8 cellular contexts compared by ENCODE assay signal in genomic region chr1:156910309-156910782, GRCh38. TPM values are rescaled to one million over a fixed set of nuclear protein-coding genes. Genes with fewer than 3 reads are reported as not detected.
DNase-seq lines count a peak whose midpoint lies in the region; ATAC-seq, FAIRE-seq and TF ChIP-seq lines count a peak whose summit lies in the region.

No MANE protein-coding gene starts in this region.

- no peaks in the 10 kb centered on the region for H4K20me1 ChIP-seq in HepG2 (ENCODE audit: insufficient read depth, low read length)

- 0% methylated on average over 3 of the region's 18 CpGs for WGBS in HepG2 (ENCODE audit: low lambda C conversion rate)

- POLR2A ChIA-PET in AG04449 (lab: Yijun Ruan, JAX), result no interaction called here
- POLR2A ChIA-PET in HepG2 (lab: Yijun Ruan, JAX), result no interaction called here

- DNase-seq in AG04449 (ENCODE audit: low read depth, low spot score) (no peak), GM13976 (ENCODE audit: low spot score) (peak; percentile 88), T follicular helper cell (ENCODE audit: low read depth) (peak; percentile 33), astrocyte of the spinal cord (ENCODE audit: low read depth, low spot score) (no peak), HepG2 (ENCODE audit: low spot score) (peak; percentile 23)
- DNase-seq in stimulated activated naive CD8-positive, alpha-beta T cell treated with anti-CD3 and anti-CD28 coated beads, Interleukin-15, Interleukin-2, amounts not matched to agents 100 U/mL and 50 U/mL, for 24 hours, result peak; percentile 75

- no peak for TF ChIP-seq RAD21 in HepG2 (CRISPR knock-in tag; IDR thresholded peaks at IDR 0.05)

- intact Hi-C loops in HepG2 (cut with micrococcal nuclease; ENCODE audit: unreplicated experiment), result loop anchor here (1.0 kb wide), 1 partner anchor 164 kb away; no protein-coding TSS in a partner anchor

- H3K9me3 ChIP-seq in HepG2 (ENCODE audit: low read length), result no peaks in the 10 kb centered on the region

- no peak for TF ChIP-seq POLR2A in HepG2 (IDR thresholded peaks at IDR 0.05; ENCODE audit: insufficient read depth in 1 of 2, low read depth in 2 of 2, low read length in 2 of 2)

- no peak overlapping the region for H2AFZ ChIP-seq in HepG2 (ENCODE audit: low read length)

- H3K4me3 ChIP-seq in AG04449 (ENCODE audit: low read depth, low read length) (no peak overlapping the region), astrocyte of the spinal cord (ENCODE audit: low read depth, low read length) (no peak overlapping the region), HepG2 (replicated peaks in 1 of 3; ENCODE audit: insufficient read depth in 1 of 3, low read depth in 2 of 3, low read length in 3 of 3) (no peak overlapping the region)

- no TSS peak for BruUV-seq in HepG2 (replicated peaks; lab: Mats Ljungman, UMichigan)

- H3K9ac ChIP-seq in HepG2 (ENCODE audit: insufficient read depth, low read depth, low read length), result no peak overlapping the region

- CTCF ChIA-PET in AG04449 (lab: Yijun Ruan, JAX) (interaction anchor here (1.0 to 6.5 kb wide), 7 partner anchors 13 to 221 kb away, joined by 3 to 97 read pairs (median 4); partner anchors contain the start of gene LRRC71), HepG2 (lab: Yijun Ruan, JAX; ENCODE audit: low intra/inter-chr PET ratio, low total read pairs) (interaction anchor here (0.9 to 2.0 kb wide), 2 partner anchors 10 to 18 kb away, joined by 3 to 6 read pairs; partner anchors contain the start of gene LRRC71)

- TF ChIP-seq CTCF in AG04449 (IDR thresholded peaks at IDR 0.05; ENCODE audit: insufficient read depth, low read length, missing control alignments) (peak; percentile 84), GM13976 (IDR thresholded peaks at IDR 0.05; ENCODE audit: borderline replicate concordance, control extremely low read depth, extremely low read depth, insufficient read depth, missing control alignments) (peak; percentile 84), astrocyte of the spinal cord (IDR thresholded peaks at IDR 0.05; ENCODE audit: low read depth, low read length) (peak; percentile 81), HepG2 (CRISPR knock-in tag; IDR thresholded peaks at IDR 0.05) (peak; percentile 76)

- no peaks in the 10 kb centered on the region for H3K79me2 ChIP-seq in HepG2 (ENCODE audit: insufficient read depth, low read length)

- H3K27me3 ChIP-seq in HepG2 (ENCODE audit: control insufficient read depth in 1 of 2, insufficient read depth in 2 of 2, low read length in 2 of 2), result peaks cover 4 to 42% of the 10 kb centered on the region in 2 experiments; a peak in 4 of 5 replicates

- TF ChIP-seq EP300 in HepG2 (IDR thresholded peaks at IDR 0.05; ENCODE audit: low read depth in 2 of 2, low read length in 2 of 2), result no peak
- TF ChIP-seq EP300 in HepG2 (CRISPR knock-in tag; IDR thresholded peaks at IDR 0.05; ENCODE audit: borderline replicate concordance), result no peak

- no peak overlapping the region for H3K27ac ChIP-seq in HepG2 (ENCODE audit: extremely low read length, insufficient read depth, low read length)

- ATAC-seq in HepG2 (peak; percentile 49), HG03196 (IDR thresholded peaks at IDR 0.05; ENCODE audit: unreplicated experiment) (no peak), GM18868 (IDR thresholded peaks at IDR 0.05; ENCODE audit: unreplicated experiment) (no peak)
- ATAC-seq in stimulated activated naive CD8-positive, alpha-beta T cell treated with anti-CD3 and anti-CD28 coated beads, Interleukin-15, Interleukin-2, amounts not matched to agents 100 U/mL and 50 U/mL, for 24 hours, result no peak

- in situ Hi-C loops in GM13976 (cut with MboI; ENCODE audit: low sequenced_read_pairs, unreplicated experiment), result no loop called here
- in situ Hi-C loops in astrocyte of the spinal cord (cut with HindIII; ENCODE audit: low sequenced_read_pairs), result no loop called here
- in situ Hi-C loops in HepG2 (cut with HindIII; ENCODE audit: extremely low pct_ligation_motif_present, low pct_unique_long_range_greater_than_20kb), result no loop called here

- no peaks in the 10 kb centered on the region for H3K36me3 ChIP-seq in HepG2 (replicated peaks in 1 of 2; ENCODE audit: control insufficient read depth in 1 of 2, insufficient read depth in 2 of 2, low read length in 2 of 2)

- peaks cover 15% of the 10 kb centered on the region for H3K4me1 ChIP-seq in HepG2 (ENCODE audit: insufficient read depth, low read length)

- no peak overlapping the region; the same call in 1 of the 2 replicates for H3K4me2 ChIP-seq in HepG2 (ENCODE audit: low read depth, low read length)

- FAIRE-seq in HepG2 (lab: Jason Lieb, UNC), result no peak

RNA-seq across cellular contexts. Expression of gene LRRC71, which starts 10.1 kb away (rescaled TPM):
- not detected in 2 replicates for total RNA-seq in HepG2 (2016; rRNA removed; fragmentation: Illumina TruSeq; extraction: Trizol)
- total RNA-seq in HepG2 (2016; cell fraction: cytosol; rRNA removed; fragmentation: Illumina TruSeq; extraction: Trizol; ENCODE audit: low read depth), result not detected in 2 replicates
- not detected in 2 replicates for total RNA-seq in HepG2 (2016; cell fraction: insoluble cytoplasmic fraction; rRNA removed; fragmentation: Illumina TruSeq; extraction: Trizol)
- total RNA-seq in HepG2 (2016; cell fraction: membrane; rRNA removed; fragmentation: Illumina TruSeq; extraction: Trizol), result not detected in 2 replicates
- not detected in 2 replicates for total RNA-seq in HepG2 (2016; cell fraction: nucleus; rRNA removed; fragmentation: Illumina TruSeq; extraction: Trizol)
- not detected in 2 replicates for polyA plus RNA-seq in HepG2 (2011; rRNA removed)
- not detected in 2 replicates for polyA plus RNA-seq in HepG2 (2011; cell fraction: cytosol; rRNA removed)
- not detected in 2 replicates for polyA plus RNA-seq in HepG2 (2011; cell fraction: nucleus; rRNA removed)
- not detected in 2 replicates for polyA plus RNA-seq in HepG2 (2012)
- not detected in 2 replicates for polyA plus RNA-seq in HepG2 (2016; cell fraction: cytosol; fragmentation: Illumina TruSeq; extraction: Trizol; ENCODE audit: low read depth)
- not detected in 2 replicates for polyA plus RNA-seq in HepG2 (2016; cell fraction: insoluble cytoplasmic fraction; fragmentation: Illumina TruSeq; extraction: Trizol; ENCODE audit: low read depth)
- polyA plus RNA-seq in HepG2 (2016; cell fraction: membrane; fragmentation: Illumina TruSeq; extraction: Trizol; ENCODE audit: low read depth), result not detected in 2 replicates
- not detected in 2 replicates for polyA plus RNA-seq in HepG2 (2016; cell fraction: nucleus; fragmentation: Illumina TruSeq; extraction: Trizol; ENCODE audit: insufficient read depth, low read depth)
- polyA minus RNA-seq in HepG2 (2011; rRNA and poly(A)+ RNA removed; ENCODE audit: low replicate concordance), result not detected in 2 replicates
- not detected in 2 replicates for polyA minus RNA-seq in HepG2 (2011; cell fraction: cytosol; rRNA and poly(A)+ RNA removed)
- polyA minus RNA-seq in HepG2 (2011; cell fraction: nucleus; rRNA and poly(A)+ RNA removed), result not detected in 2 replicates

RNA-seq across cellular contexts. Expression of gene PEAR1, which starts 16.8 kb away (rescaled TPM):
- 0.06 and 0.27 TPM in 2 replicates for total RNA-seq in HepG2 (2016; rRNA removed; fragmentation: Illumina TruSeq; extraction: Trizol)
- total RNA-seq in HepG2 (2016; cell fraction: cytosol; rRNA removed; fragmentation: Illumina TruSeq; extraction: Trizol; ENCODE audit: low read depth), result not detected in 2 replicates
- total RNA-seq in HepG2 (2016; cell fraction: insoluble cytoplasmic fraction; rRNA removed; fragmentation: Illumina TruSeq; extraction: Trizol), result 0.09 TPM in 1 of 2 replicates, not detected in the other
- total RNA-seq in HepG2 (2016; cell fraction: membrane; rRNA removed; fragmentation: Illumina TruSeq; extraction: Trizol), result 0.07 TPM in 1 of 2 replicates, not detected in the other
- not detected in 2 replicates for total RNA-seq in HepG2 (2016; cell fraction: nucleus; rRNA removed; fragmentation: Illumina TruSeq; extraction: Trizol)
- polyA plus RNA-seq in HepG2 (2011; rRNA removed), result 0.39 and 0.41 TPM in 2 replicates
- polyA plus RNA-seq in HepG2 (2011; cell fraction: cytosol; rRNA removed), result 0.12 and 0.20 TPM in 2 replicates
- polyA plus RNA-seq in HepG2 (2011; cell fraction: nucleus; rRNA removed), result 1.7 and 2.6 TPM in 2 replicates
- polyA plus RNA-seq in HepG2 (2012), result 0.03 and 0.21 TPM in 2 replicates
- polyA plus RNA-seq in HepG2 (2016; cell fraction: cytosol; fragmentation: Illumina TruSeq; extraction: Trizol; ENCODE audit: low read depth), result 0.10 TPM in 1 of 2 replicates, not detected in the other
- not detected in 2 replicates for polyA plus RNA-seq in HepG2 (2016; cell fraction: insoluble cytoplasmic fraction; fragmentation: Illumina TruSeq; extraction: Trizol; ENCODE audit: low read depth)
- polyA plus RNA-seq in HepG2 (2016; cell fraction: membrane; fragmentation: Illumina TruSeq; extraction: Trizol; ENCODE audit: low read depth), result 0.06 and 0.17 TPM in 2 replicates
- polyA plus RNA-seq in HepG2 (2016; cell fraction: nucleus; fragmentation: Illumina TruSeq; extraction: Trizol; ENCODE audit: insufficient read depth, low read depth), result 0.79 and 1.1 TPM in 2 replicates
- 0.20 and 0.98 TPM in 2 replicates for polyA minus RNA-seq in HepG2 (2011; rRNA and poly(A)+ RNA removed; ENCODE audit: low replicate concordance)
- polyA minus RNA-seq in HepG2 (2011; cell fraction: cytosol; rRNA and poly(A)+ RNA removed), result not detected in 2 replicates
- 0.13 and 0.50 TPM in 2 replicates for polyA minus RNA-seq in HepG2 (2011; cell fraction: nucleus; rRNA and poly(A)+ RNA removed)

RNA-seq across cellular contexts. Expression of gene NTRK1, which starts 49.7 kb away (rescaled TPM):
- total RNA-seq in HepG2 (2016; rRNA removed; fragmentation: Illumina TruSeq; extraction: Trizol), result not detected in 2 replicates
- total RNA-seq in HepG2 (2016; cell fraction: cytosol; rRNA removed; fragmentation: Illumina TruSeq; extraction: Trizol; ENCODE audit: low read depth), result not detected in 2 replicates
- total RNA-seq in HepG2 (2016; cell fraction: insoluble cytoplasmic fraction; rRNA removed; fragmentation: Illumina TruSeq; extraction: Trizol), result not detected in 2 replicates
- not detected in 2 replicates for total RNA-seq in HepG2 (2016; cell fraction: membrane; rRNA removed; fragmentation: Illumina TruSeq; extraction: Trizol)
- total RNA-seq in HepG2 (2016; cell fraction: nucleus; rRNA removed; fragmentation: Illumina TruSeq; extraction: Trizol), result not detected in 2 replicates
- polyA plus RNA-seq in HepG2 (2011; rRNA removed), result not detected in 2 replicates
- polyA plus RNA-seq in HepG2 (2011; cell fraction: cytosol; rRNA removed), result not detected in 2 replicates
- not detected in 2 replicates for polyA plus RNA-seq in HepG2 (2011; cell fraction: nucleus; rRNA removed)
- not detected in 2 replicates for polyA plus RNA-seq in HepG2 (2012)
- polyA plus RNA-seq in HepG2 (2016; cell fraction: cytosol; fragmentation: Illumina TruSeq; extraction: Trizol; ENCODE audit: low read depth), result not detected in 2 replicates
- polyA plus RNA-seq in HepG2 (2016; cell fraction: insoluble cytoplasmic fraction; fragmentation: Illumina TruSeq; extraction: Trizol; ENCODE audit: low read depth), result not detected in 2 replicates
- not detected in 2 replicates for polyA plus RNA-seq in HepG2 (2016; cell fraction: membrane; fragmentation: Illumina TruSeq; extraction: Trizol; ENCODE audit: low read depth)
- polyA plus RNA-seq in HepG2 (2016; cell fraction: nucleus; fragmentation: Illumina TruSeq; extraction: Trizol; ENCODE audit: insufficient read depth, low read depth), result not detected in 2 replicates
- polyA minus RNA-seq in HepG2 (2011; rRNA and poly(A)+ RNA removed; ENCODE audit: low replicate concordance), result 0.08 and 0.19 TPM in 2 replicates
- not detected in 2 replicates for polyA minus RNA-seq in HepG2 (2011; cell fraction: cytosol; rRNA and poly(A)+ RNA removed)
- not detected in 2 replicates for polyA minus RNA-seq in HepG2 (2011; cell fraction: nucleus; rRNA and poly(A)+ RNA removed)

RNA-seq across cellular contexts. Expression of gene INSRR, which starts 51.4 kb away (rescaled TPM):
- not detected in 2 replicates for total RNA-seq in HepG2 (2016; rRNA removed; fragmentation: Illumina TruSeq; extraction: Trizol)
- not detected in 2 replicates for total RNA-seq in HepG2 (2016; cell fraction: cytosol; rRNA removed; fragmentation: Illumina TruSeq; extraction: Trizol; ENCODE audit: low read depth)
- total RNA-seq in HepG2 (2016; cell fraction: insoluble cytoplasmic fraction; rRNA removed; fragmentation: Illumina TruSeq; extraction: Trizol), result not detected in 2 replicates
- not detected in 2 replicates for total RNA-seq in HepG2 (2016; cell fraction: membrane; rRNA removed; fragmentation: Illumina TruSeq; extraction: Trizol)
- not detected in 2 replicates for total RNA-seq in HepG2 (2016; cell fraction: nucleus; rRNA removed; fragmentation: Illumina TruSeq; extraction: Trizol)
- polyA plus RNA-seq in HepG2 (2011; rRNA removed), result not detected in 2 replicates
- not detected in 2 replicates for polyA plus RNA-seq in HepG2 (2011; cell fraction: cytosol; rRNA removed)
- polyA plus RNA-seq in HepG2 (2011; cell fraction: nucleus; rRNA removed), result not detected in 2 replicates
- polyA plus RNA-seq in HepG2 (2012), result not detected in 2 replicates
- not detected in 2 replicates for polyA plus RNA-seq in HepG2 (2016; cell fraction: cytosol; fragmentation: Illumina TruSeq; extraction: Trizol; ENCODE audit: low read depth)
- polyA plus RNA-seq in HepG2 (2016; cell fraction: insoluble cytoplasmic fraction; fragmentation: Illumina TruSeq; extraction: Trizol; ENCODE audit: low read depth), result not detected in 2 replicates
- not detected in 2 replicates for polyA plus RNA-seq in HepG2 (2016; cell fraction: membrane; fragmentation: Illumina TruSeq; extraction: Trizol; ENCODE audit: low read depth)
- not detected in 2 replicates for polyA plus RNA-seq in HepG2 (2016; cell fraction: nucleus; fragmentation: Illumina TruSeq; extraction: Trizol; ENCODE audit: insufficient read depth, low read depth)
- polyA minus RNA-seq in HepG2 (2011; rRNA and poly(A)+ RNA removed; ENCODE audit: low replicate concordance), result not detected in 2 replicates
- polyA minus RNA-seq in HepG2 (2011; cell fraction: cytosol; rRNA and poly(A)+ RNA removed), result not detected in 2 replicates
- not detected in 2 replicates for polyA minus RNA-seq in HepG2 (2011; cell fraction: nucleus; rRNA and poly(A)+ RNA removed)

Comparison
In these comparisons a context has a peak if more than half of its experiments do, and no peak if none do; other contexts are left out.
1. DNase-seq: peak in GM13976 (single experiment), T follicular helper cell (single experiment), HepG2 (single experiment) and stimulated activated naive CD8-positive, alpha-beta T cell treated with anti-CD3 and anti-CD28 coated beads, Interleukin-15, Interleukin-2, amounts not matched to agents 100 U/mL and 50 U/mL, for 24 hours (single experiment); none in AG04449 (single experiment) and astrocyte of the spinal cord (single experiment).
2. Peak in every context shown above with its lines, with median percentiles within 50 percentile points of each other: CTCF ChIP-seq.